ENCODE assay signal across 20 cellular contexts in the genomic region with DNA sequence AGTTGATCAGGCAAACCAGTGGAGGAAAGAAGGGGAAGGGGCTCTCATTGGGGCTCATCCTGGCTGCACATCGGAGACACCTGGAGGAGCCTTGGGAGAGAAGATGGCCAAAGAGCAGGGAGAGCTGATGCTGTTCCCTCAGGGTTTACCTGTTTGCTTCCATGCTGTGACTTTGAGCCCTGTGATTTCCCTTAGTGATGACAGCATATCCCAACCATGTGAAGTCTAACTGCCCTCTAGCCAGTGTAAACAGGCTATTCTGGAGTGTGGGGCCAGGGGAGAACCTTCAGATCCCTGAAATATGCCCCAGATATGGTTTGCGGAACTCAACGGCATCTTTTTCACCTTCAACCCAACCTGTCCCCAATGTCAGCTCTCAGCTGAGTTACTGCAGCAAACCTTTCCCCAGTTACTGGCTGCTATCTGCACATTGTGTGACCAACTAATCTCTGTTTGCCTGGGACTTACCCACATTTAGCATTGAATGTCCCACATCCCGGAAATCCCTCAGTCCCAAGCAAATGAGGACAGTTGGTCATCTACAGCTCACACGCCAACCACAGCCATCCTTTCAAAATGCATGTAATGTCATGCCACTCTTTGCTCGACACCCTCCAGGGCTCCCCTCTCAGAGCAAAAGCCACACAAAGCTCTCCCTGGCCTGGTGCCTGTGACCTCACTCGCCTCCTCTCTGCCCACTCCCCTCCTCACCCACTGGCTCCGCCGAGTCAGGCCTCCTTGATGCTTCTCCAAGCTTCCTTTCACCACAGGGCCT.
"Had no signal": no experiment of that assay in that cellular context is flagged by ENCODE, and none has a peak within 500 bp of the region (broad histone marks: within the 10 kb centered on the region; RNA-seq: fewer than 3 reads in every experiment).

No MANE protein-coding gene starts in this region.

- DNase-seq: activated CD4-positive, alpha-beta T cell treated with anti-CD3 and anti-CD28 coated beads, Interleukin-2, amount 50 U/mL, for 1 hour; activated CD8-positive, alpha-beta T cell treated with anti-CD3 and anti-CD28 coated beads, Interleukin-2, amount 10 ng/mL, durations not matched to agents 7 days and 5 days; activated gamma-delta T cell treated with Interleukin-2 at 50 U/mL for 16 hours; adrenal gland; heart left ventricle; kidney; lower lobe of right lung; substantia nigra; T1000; tibial artery had no signal

- H3K9me3 Mint-ChIP-seq: activated T-helper 1 cell treated with anti-CD3 and anti-CD28 coated beads, Interleukin-12 subunit alpha, Interleukin-12 subunit beta, Interleukin-2, Interleukin-4 antibody, amounts not matched to agents 30 ng/mL and 10 ng/mL and 1 ng/mL, durations not matched to agents 14 hours and 24 hours and 36 hours; natural killer cell treated with Interleukin-12 subunit alpha and Interleukin-12 subunit beta and Interleukin-15 and Interleukin-18, amount 100 ng/mL, for 72 hours; stimulated activated naive CD8-positive, alpha-beta T cell treated with anti-CD3 and anti-CD28 coated beads, Interleukin-15, Interleukin-2, amounts not matched to agents 100 ng/mL and 50 ng/mL, for 24 hours had no signal

- H3K4me3 Mint-ChIP-seq: activated CD8-positive, alpha-beta T cell treated with anti-CD3 and anti-CD28 coated beads, Interleukin-2, amount 10 ng/mL, durations not matched to agents 7 days and 5 days; activated T-helper 1 cell treated with anti-CD3 and anti-CD28 coated beads, Interleukin-12 subunit alpha, Interleukin-12 subunit beta, Interleukin-2, Interleukin-4 antibody, amounts not matched to agents 30 ng/mL and 10 ng/mL and 1 ng/mL, durations not matched to agents 14 hours and 24 hours and 36 hours; mesothelial cell of epicardium; natural killer cell treated with Interleukin-12 subunit alpha and Interleukin-12 subunit beta and Interleukin-15 and Interleukin-18, amount 100 ng/mL, for 72 hours; stimulated activated naive CD8-positive, alpha-beta T cell treated with anti-CD3 and anti-CD28 coated beads, Interleukin-15, Interleukin-2, amounts not matched to agents 100 ng/mL and 50 ng/mL, for 24 hours had no signal

- H3K36me3 Mint-ChIP-seq: activated naive CD4-positive, alpha-beta T cell treated with anti-CD3 and anti-CD28 coated beads, Interleukin-2, amount 50 U/mL, for 72 hours; mesothelial cell of epicardium; natural killer cell treated with Interleukin-12 subunit alpha and Interleukin-12 subunit beta and Interleukin-15 and Interleukin-18, amount 100 ng/mL, for 72 hours had no signal

- H3K4me3 ChIP-seq: adrenal gland, ascending aorta, coronary artery, heart left ventricle, lower lobe of right lung, tibial artery had no signal

- FAIRE-seq: kidney had no signal

- H3K27me3 ChIP-seq: ascending aorta had no signal

- H3K4me1 Mint-ChIP-seq: mesothelial cell of epicardium had no signal

- ATAC-seq: activated CD4-positive, CD25-positive, alpha-beta regulatory T cell treated with anti-CD3 and anti-CD28 coated beads, Interleukin-2, amount 50 U/mL, for 24 hours; heart left ventricle; left lobe of liver had no signal

- H3K27ac Mint-ChIP-seq: activated CD8-positive, alpha-beta T cell treated with anti-CD3 and anti-CD28 coated beads, Interleukin-2, amount 10 ng/mL, durations not matched to agents 7 days and 5 days; activated naive CD4-positive, alpha-beta T cell treated with anti-CD3 and anti-CD28 coated beads, Interleukin-2, amount 50 U/mL, for 72 hours; activated T-helper 1 cell treated with anti-CD3 and anti-CD28 coated beads, Interleukin-12 subunit alpha, Interleukin-12 subunit beta, Interleukin-2, Interleukin-4 antibody, amounts not matched to agents 30 ng/mL and 10 ng/mL and 1 ng/mL, durations not matched to agents 14 hours and 24 hours and 36 hours; mesothelial cell of epicardium; natural killer cell treated with Interleukin-12 subunit alpha and Interleukin-12 subunit beta and Interleukin-15 and Interleukin-18, amount 100 ng/mL, for 72 hours; progenitor cell of endocrine pancreas; stimulated activated naive CD8-positive, alpha-beta T cell treated with anti-CD3 and anti-CD28 coated beads, Interleukin-15, Interleukin-2, amounts not matched to agents 100 ng/mL and 50 ng/mL, for 24 hours had no signal

- H3K36me3 ChIP-seq: adrenal gland, ascending aorta, heart left ventricle, lower lobe of right lung, tibial artery had no signal

- H3K9me3 ChIP-seq: adrenal gland, ascending aorta, lower lobe of right lung, tibial artery had no signal

- H3K27ac ChIP-seq: adrenal gland, ascending aorta, coronary artery, heart left ventricle, lower lobe of right lung, tibial artery had no signal

- H3K4me1 ChIP-seq: adrenal gland, ascending aorta had no signal
